1 cellular context compared by ENCODE assay signal in the genomic region with DNA sequence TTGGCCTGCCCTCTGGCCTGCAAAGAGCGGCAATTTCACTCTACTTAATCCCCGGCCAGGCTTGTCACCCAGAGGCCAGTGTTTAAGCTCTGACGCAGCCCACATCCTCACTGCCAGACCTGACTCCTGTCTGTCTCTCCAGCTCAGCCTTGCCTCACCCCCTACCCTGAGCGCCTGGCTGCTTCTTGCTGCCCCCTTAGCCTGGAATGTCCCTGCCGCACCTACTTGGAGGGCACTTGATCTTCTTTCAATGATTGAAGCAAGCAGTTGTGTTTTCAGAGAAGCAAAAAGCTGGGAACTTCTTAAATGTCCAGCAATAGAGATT.
TF ChIP-seq lines count a peak whose summit lies in the region.

No MANE protein-coding gene starts in this region.

TF ChIP-seq in H1, 55 proteins besides CTCF, POLR2A, EP300 and RAD21:
- TF ChIP-seq RNF2 (IDR thresholded peaks at IDR 0.05; ENCODE audit: borderline replicate concordance, low read depth, low read length, missing control alignments, poor library complexity, severe bottlenecking) (no peak), JUN (IDR thresholded peaks at IDR 0.05; ENCODE audit: low read depth, low read length) (no peak)
TF ChIP-seq in H1: peak in this region for 0.
